22 cellular contexts compared by ENCODE assay signal in genomic region chr16:8103649-8104289, GRCh38.
DNase-seq lines count a peak whose midpoint lies in the region; ATAC-seq, FAIRE-seq and TF ChIP-seq lines count a peak whose summit lies in the region.
"Had no signal": no experiment of that assay in that cellular context is flagged by ENCODE, and none has a peak within 500 bp of the region (broad histone marks: within the 10 kb centered on the region; RNA-seq: fewer than 3 reads in every experiment).

No MANE protein-coding gene starts in this region.

- in situ Hi-C loops in K562 (cut with MboI), result no loop called here

- peaks cover 99% of the 10 kb centered on the region for H3K79me2 ChIP-seq in K562 (ENCODE audit: control insufficient read depth, insufficient read depth, low read length)
- H3K79me2 ChIP-seq in MM.1S (ENCODE audit: low read length), result no peaks in the 10 kb centered on the region

- peaks cover 4 to 5% of the 10 kb centered on the region in 2 experiments; a peak in 4 of 5 replicates for H3K4me1 ChIP-seq in K562 (replicated peaks in 1 of 2; ENCODE audit: control insufficient read depth in 2 of 2, insufficient read depth in 2 of 2, low read length in 2 of 2)
- no peaks in the 10 kb centered on the region for H3K4me1 ChIP-seq in lower lobe of right lung
- H3K4me1 ChIP-seq in thyroid gland, result peaks cover 0 to 10% of the 10 kb centered on the region in 2 donors
- no peaks in the 10 kb centered on the region for H3K4me1 ChIP-seq in MM.1S (ENCODE audit: low read length)
- no peaks in the 10 kb centered on the region for H3K4me1 ChIP-seq in neuronal stem cell (ENCODE audit: control insufficient read depth in 2 of 2, insufficient read depth in 1 of 2, low read depth in 1 of 2, low read length in 2 of 2)
- H3K4me1 ChIP-seq: BE2C had no signal

- no peaks in the 10 kb centered on the region for H3K9me3 ChIP-seq in K562 (replicated peaks; ENCODE audit: control insufficient read depth, insufficient read depth, low read depth, low read length)
- no peaks in the 10 kb centered on the region for H3K9me3 ChIP-seq in lower lobe of right lung
- H3K9me3 ChIP-seq in thyroid gland, result no peaks in the 10 kb centered on the region
- no peaks in the 10 kb centered on the region for H3K9me3 ChIP-seq in MM.1S (replicated peaks; ENCODE audit: insufficient read depth, low read length)
- H3K9me3 ChIP-seq in neuronal stem cell (replicated peaks in 1 of 2; ENCODE audit: control insufficient read depth in 2 of 2, insufficient read depth in 1 of 2, low read depth in 1 of 2, low read length in 2 of 2), result no peaks in the 10 kb centered on the region
- H3K9me3 ChIP-seq: BE2C had no signal

- intact Hi-C loops in K562 (cut with micrococcal nuclease) (no loop called here), lower lobe of right lung (cut with DNase I) (no loop called here), thyroid gland (cut with DNase I) (no loop called here)

- no peak overlapping the region for H2BK120ac ChIP-seq in neuronal stem cell (ENCODE audit: low read depth, low read length)

- H3K9me2 ChIP-seq in MM.1S (replicated peaks; ENCODE audit: insufficient read depth, low read length), result no peaks in the 10 kb centered on the region

- no peak overlapping the region for H4K8ac ChIP-seq in neuronal stem cell (ENCODE audit: low read depth, low read length)

- H3K36me3 ChIP-seq in K562 (ENCODE audit: control insufficient read depth, insufficient read depth, low read length) (peaks cover 90% of the 10 kb centered on the region), lower lobe of right lung (no peaks in the 10 kb centered on the region), thyroid gland (no peaks in the 10 kb centered on the region), MM.1S (replicated peaks; ENCODE audit: insufficient read depth, low read length) (no peaks in the 10 kb centered on the region), neuronal stem cell (replicated peaks in 1 of 2; ENCODE audit: control insufficient read depth in 2 of 2, insufficient read depth in 2 of 2, low read length in 2 of 2) (no peaks in the 10 kb centered on the region)
- H3K36me3 ChIP-seq: BE2C, BLaER1 had no signal

- TF ChIP-seq CTCF in K562 (IDR thresholded peaks at IDR 0.05 in 2 of 3, conservative IDR thresholded peaks at IDR 0.05 in 1 of 3; ENCODE audit: insufficient read depth in 2 of 3, low read depth in 1 of 3, low read length in 3 of 3), result no peak
- TF ChIP-seq CTCF in lower lobe of right lung (IDR thresholded peaks at IDR 0.05), result no peak
- no peak for TF ChIP-seq CTCF in thyroid gland (IDR thresholded peaks at IDR 0.05)
- TF ChIP-seq CTCF in MM.1S (IDR thresholded peaks at IDR 0.05; ENCODE audit: low read length), result no peak

- TF ChIP-seq POLR2A in K562 (conservative IDR thresholded peaks at IDR 0.05), result 0 out of 2 replicates have a peak, but pooled peaks have one; percentile 15
- TF ChIP-seq POLR2A in thyroid gland (IDR thresholded peaks at IDR 0.05), result no peak

- H2BK12ac ChIP-seq in neuronal stem cell (ENCODE audit: low read length), result no peak overlapping the region

- WGBS in K562 (ENCODE audit: insufficient coverage, low coverage, missing lambda C conversion rate), result 59% methylated on average over 8 of the region's 8 CpGs
- WGBS in thyroid gland, 2 donors, result 39 to 49% methylated on average over 8 of the region's 8 CpGs
- WGBS in neuronal stem cell (ENCODE audit: extremely low coverage in 2 of 2, insufficient read length in 2 of 2, insufficient replicate concordance in 1 of 2), 2 donors, result no CpG with 5 or more reads among the region's 8 CpGs

- H2AFZ ChIP-seq in K562 (ENCODE audit: low read depth, low read length) (no peak overlapping the region), MM.1S (ENCODE audit: low read length) (no peak overlapping the region), neuronal stem cell (ENCODE audit: low read length) (no peak overlapping the region)

- no peak overlapping the region for H3K27ac ChIP-seq in K562 (ENCODE audit: extremely low read depth, low read depth, low read length)
- H3K27ac ChIP-seq in lower lobe of right lung, result no peak overlapping the region
- peak overlapping the region in 2 of 3 donors; percentile 21 to 23 for H3K27ac ChIP-seq in thyroid gland
- no peak overlapping the region for H3K27ac ChIP-seq in MM.1S (ENCODE audit: low read length)
- H3K27ac ChIP-seq in neuronal stem cell (replicated peaks; ENCODE audit: low read length), result no peak overlapping the region
- H3K27ac ChIP-seq: BLaER1 had no signal

- no peak for TF ChIP-seq EP300 in K562 (IDR thresholded peaks at IDR 0.05; ENCODE audit: low read length)

- H2BK5ac ChIP-seq in neuronal stem cell (ENCODE audit: low read length), result no peak overlapping the region

- no peaks in the 10 kb centered on the region for H3K9me1 ChIP-seq in K562 (ENCODE audit: control insufficient read depth, insufficient read depth, low read length)

- no peak overlapping the region for H3K4ac ChIP-seq in neuronal stem cell (ENCODE audit: low read length)

- H3K27me3 ChIP-seq in K562 (ENCODE audit: control insufficient read depth in 2 of 2, insufficient read depth in 2 of 2, low read length in 2 of 2) (no peaks in the 10 kb centered on the region), lower lobe of right lung (ENCODE audit: low read depth) (no peaks in the 10 kb centered on the region), thyroid gland (no peaks in the 10 kb centered on the region), MM.1S (replicated peaks; ENCODE audit: insufficient read depth, low read length) (no peaks in the 10 kb centered on the region), neuronal stem cell (ENCODE audit: control insufficient read depth in 3 of 3, insufficient read depth in 3 of 3, low read depth in 1 of 3, low read length in 3 of 3) (no peaks in the 10 kb centered on the region)
- H3K27me3 ChIP-seq: BE2C, BLaER1 had no signal

- H3K79me1 ChIP-seq in neuronal stem cell (ENCODE audit: low read depth, low read length), result no peaks in the 10 kb centered on the region

- H3K14ac ChIP-seq in neuronal stem cell (ENCODE audit: low read length), result no peak overlapping the region

- ATAC-seq in K562 (peak; percentile 55; the same call in 2 of the 3 replicates), lower lobe of right lung (peak; percentile 51 to 55)

- no TSS peak for BruUV-seq in K562 (replicated peaks; lab: Mats Ljungman, UMichigan)

- no peak overlapping the region for H3K18ac ChIP-seq in neuronal stem cell (ENCODE audit: low read length)

- H3F3A ChIP-seq in MM.1S (ENCODE audit: insufficient read depth, low read length), result no peaks in the 10 kb centered on the region

- H3K4me2 ChIP-seq in K562 (ENCODE audit: insufficient read depth, low read length) (no peak overlapping the region), MM.1S (ENCODE audit: low read depth, low read length) (no peak overlapping the region), neuronal stem cell (ENCODE audit: insufficient read depth, low read length, poor library complexity, severe bottlenecking) (no peak overlapping the region)
- H3K4me2 ChIP-seq: BLaER1 had no signal

- no peak for DNase-seq in K562 (ENCODE audit: extremely low read depth in 1 of 4, low spot score in 3 of 4)
- DNase-seq in lower lobe of right lung, result peak; percentile 51
- peak; percentile 87 to 88 for DNase-seq in thyroid gland
- no peak for DNase-seq in MM.1S
- DNase-seq in NCI-H524 (lab: John Stamatoyannopoulos, UW), result no peak
- DNase-seq in neuronal stem cell (ENCODE audit: low spot score), result no peak
- no peak for DNase-seq in DMS 273 treated with DMSO at 0.1 percent for 48 hours (lab: John Stamatoyannopoulos, UW)
- DNase-seq: 8988T; ACHN; BE2C; C1 segment of cervical spinal cord; CD4-positive, alpha-beta memory T cell; CD4-positive, CD25-positive, alpha-beta regulatory T cell; CD8-positive, alpha-beta memory T cell; COR-L47; DMS79 treated with DMSO at 0.1 percent for 48 hours; GF-D8 had no signal

- no peak overlapping the region for H4K91ac ChIP-seq in neuronal stem cell (ENCODE audit: low read depth, low read length, poor library complexity)

- POLR2A ChIA-PET in K562 (lab: Yijun Ruan, JAX), result no interaction called here

- no peak overlapping the region for H3K23ac ChIP-seq in neuronal stem cell (ENCODE audit: low read depth, low read length, poor library complexity)

- H3K4me3 ChIP-seq in K562, result no peak overlapping the region
- no peak overlapping the region for H3K4me3 ChIP-seq in lower lobe of right lung
- no peak overlapping the region for H3K4me3 ChIP-seq in thyroid gland (replicated peaks in 1 of 3)
- no peak overlapping the region for H3K4me3 ChIP-seq in MM.1S (ENCODE audit: low read length)
- no peak overlapping the region for H3K4me3 ChIP-seq in neuronal stem cell (ENCODE audit: low read length in 2 of 2)
- H3K4me3 ChIP-seq: BLaER1 had no signal

- CTCF ChIA-PET in K562 (lab: Yijun Ruan, JAX; ENCODE audit: low intra/inter-chr PET ratio), result no interaction called here

- H2AK5ac ChIP-seq in neuronal stem cell (ENCODE audit: low read depth, low read length), result no peak overlapping the region

- no peak for TF ChIP-seq RAD21 in K562 (CRISPR knock-in tag; conservative IDR thresholded peaks at IDR 0.05 in 1 of 2, IDR thresholded peaks at IDR 0.05 in 1 of 2)

- H2BK15ac ChIP-seq in neuronal stem cell (ENCODE audit: low read length), result no peak overlapping the region

- FAIRE-seq in K562 (lab: Jason Lieb, UNC), result no peak
- FAIRE-seq: A204.1, G401.6, GM12891, GM19239 had no signal

- H3K9ac ChIP-seq in K562 (ENCODE audit: insufficient read depth in 1 of 2, low read depth in 2 of 2, low read length in 2 of 2), result no peak overlapping the region
- no peak overlapping the region for H3K9ac ChIP-seq in MM.1S (ENCODE audit: low read length)
- no peak overlapping the region for H3K9ac ChIP-seq in neuronal stem cell (ENCODE audit: low read depth, low read length, poor library complexity)
- H3K9ac ChIP-seq: BLaER1 had no signal

- H4K20me1 ChIP-seq in K562 (replicated peaks; ENCODE audit: control insufficient read depth, insufficient read depth, low read length) (peaks cover 14% of the 10 kb centered on the region; the same call in 1 of the 2 replicates), MM.1S (ENCODE audit: insufficient read depth, low read length) (no peaks in the 10 kb centered on the region)
- H4K20me1 ChIP-seq: BLaER1 had no signal

TF ChIP-seq in K562, 482 proteins besides CTCF, POLR2A, EP300 and RAD21 (continues in another document):
- peak; percentile 54; the same call in 1 of the 2 replicates for TF ChIP-seq NFIC (IDR thresholded peaks at IDR 0.05)
- TF ChIP-seq CBFA2T2 (conservative IDR thresholded peaks at IDR 0.05), result no peak
- TF ChIP-seq HMGXB4 (CRISPR knock-in tag; IDR thresholded peaks at IDR 0.05), result no peak

Comparison
In these comparisons a context has a peak if more than half of its experiments do, and no peak if none do; other contexts are left out.
1. DNase-seq: peak in lower lobe of right lung (single experiment) and thyroid gland (2 of 2); none in K562 (0 of 4), MM.1S (single experiment), NCI-H524 (0 of 2), neuronal stem cell (single experiment) and DMS 273 treated with DMSO at 0.1 percent for 48 hours (single experiment).
2. H3K27ac ChIP-seq: peak in thyroid gland (2 of 3); none in K562 (single experiment), lower lobe of right lung (single experiment), MM.1S (single experiment) and neuronal stem cell (single experiment).